ENCODE assay signal across 9 cellular contexts in genomic region chr12:94618995-94619695, GRCh38.
DNase-seq lines count a peak whose midpoint lies in the region.
"Had no signal": no experiment of that assay in that cellular context is flagged by ENCODE, and none has a peak within 500 bp of the region (broad histone marks: within the 10 kb centered on the region; RNA-seq: fewer than 3 reads in every experiment).

No MANE protein-coding gene starts in this region.

- DNase-seq in stimulated activated CD4-positive, alpha-beta T cell treated with anti-CD3 and anti-CD28 coated beads, Interleukin-1b, Interleukin-23, amount 100 ng/mL, for 48 hours, result peak; percentile 64
- DNase-seq in stimulated activated CD4-positive, alpha-beta T cell treated with anti-CD3 and anti-CD28 coated beads, Interleukin-4, amount 100 ng/mL, for 4 hours, result no peak
- DNase-seq in activated T-cell treated with anti-CD3 and anti-CD28 coated beads, Interleukin-2, amount 50 U/mL, for 24 hours, result no peak
- DNase-seq in hepatic stellate cell (ENCODE audit: low spot score), result peak; percentile 56
- no peak for DNase-seq in NOMO-1 treated with dmso at 0.1 percent for 144 hours (lab: John Stamatoyannopoulos, UW; ENCODE audit: unreplicated experiment)
- no peak for DNase-seq in NCI-H1694 (lab: John Stamatoyannopoulos, UW)
- DNase-seq in NCI-H345 (lab: John Stamatoyannopoulos, UW), result no peak
- DNase-seq in NOMO-1 treated with DMSO at 0.1 percent for 48 hours (lab: John Stamatoyannopoulos, UW; ENCODE audit: unreplicated experiment), result no peak
- DNase-seq: activated naive CD8-positive, alpha-beta T cell treated with anti-CD3 and anti-CD28 coated beads, Interleukin-2, amount 10 ng/mL, durations not matched to agents 7 days and 5 days had no signal

- H3K27me3 Mint-ChIP-seq in activated T-cell treated with anti-CD3 and anti-CD28 coated beads, Interleukin-2, amount 50 U/mL, for 24 hours, result peaks cover 3% of the 10 kb centered on the region

- no peak overlapping the region for H3K4me3 Mint-ChIP-seq in activated T-cell treated with anti-CD3 and anti-CD28 coated beads, Interleukin-2, amount 50 U/mL, for 24 hours
- H3K4me3 Mint-ChIP-seq: activated naive CD8-positive, alpha-beta T cell treated with anti-CD3 and anti-CD28 coated beads, Interleukin-2, amount 10 ng/mL, durations not matched to agents 7 days and 5 days had no signal

- H3K9me3 Mint-ChIP-seq in activated T-cell treated with anti-CD3 and anti-CD28 coated beads, Interleukin-2, amount 50 U/mL, for 24 hours, result no peaks in the 10 kb centered on the region
- H3K9me3 Mint-ChIP-seq: activated naive CD8-positive, alpha-beta T cell treated with anti-CD3 and anti-CD28 coated beads, Interleukin-2, amount 10 ng/mL, durations not matched to agents 7 days and 5 days had no signal

- peaks cover 28% of the 10 kb centered on the region for H3K4me1 Mint-ChIP-seq in activated T-cell treated with anti-CD3 and anti-CD28 coated beads, Interleukin-2, amount 50 U/mL, for 24 hours (ENCODE audit: low read depth)

- peak overlapping the region; percentile 58 for H3K27ac Mint-ChIP-seq in activated T-cell treated with anti-CD3 and anti-CD28 coated beads, Interleukin-2, amount 50 U/mL, for 24 hours
- H3K27ac Mint-ChIP-seq: activated naive CD8-positive, alpha-beta T cell treated with anti-CD3 and anti-CD28 coated beads, Interleukin-2, amount 10 ng/mL, durations not matched to agents 7 days and 5 days had no signal

- no peaks in the 10 kb centered on the region for H3K36me3 Mint-ChIP-seq in activated T-cell treated with anti-CD3 and anti-CD28 coated beads, Interleukin-2, amount 50 U/mL, for 24 hours (ENCODE audit: low read depth)

Comparison
In these comparisons a context has a peak if more than half of its experiments do, and no peak if none do; other contexts are left out.
1. DNase-seq: peak in stimulated activated CD4-positive, alpha-beta T cell treated with anti-CD3 and anti-CD28 coated beads, Interleukin-1b, Interleukin-23, amount 100 ng/mL, for 48 hours (single experiment) and hepatic stellate cell (single experiment); none in stimulated activated CD4-positive, alpha-beta T cell treated with anti-CD3 and anti-CD28 coated beads, Interleukin-4, amount 100 ng/mL, for 4 hours (0 of 2), activated T-cell treated with anti-CD3 and anti-CD28 coated beads, Interleukin-2, amount 50 U/mL, for 24 hours (single experiment), NOMO-1 treated with dmso at 0.1 percent for 144 hours (single experiment), NCI-H1694 (single experiment), NCI-H345 (single experiment) and NOMO-1 treated with DMSO at 0.1 percent for 48 hours (single experiment).